16 cellular contexts compared by ENCODE assay signal in genomic region chr7:3578399-3578798, GRCh38.
DNase-seq lines count a peak whose midpoint lies in the region; ATAC-seq and TF ChIP-seq lines count a peak whose summit lies in the region.
"Had no signal": no experiment of that assay in that cellular context is flagged by ENCODE, and none has a peak within 500 bp of the region (broad histone marks: within the 10 kb centered on the region; RNA-seq: fewer than 3 reads in every experiment).

No MANE protein-coding gene starts in this region.

- no peaks in the 10 kb centered on the region for H4K20me1 ChIP-seq in DND-41 (ENCODE audit: insufficient read depth, low read length)

- DNase-seq in DND-41 (peak; percentile 14), MV-4-11 (lab: John Stamatoyannopoulos, UW) (peak; percentile 61), amniotic epithelial cell (ENCODE audit: low read depth) (peak; percentile 3), NCI-H1417 (lab: John Stamatoyannopoulos, UW) (no peak)
- DNase-seq: ACHN; BE2C; C1 segment of cervical spinal cord; CD4-positive, CD25-positive, alpha-beta regulatory T cell; CD8-positive, alpha-beta memory T cell; DMS79; GF-D8; GM23248 had no signal

- no peaks in the 10 kb centered on the region for H3K79me2 ChIP-seq in DND-41 (ENCODE audit: insufficient read depth, low read length)

- H3K36me3 ChIP-seq in DND-41 (ENCODE audit: insufficient read depth, low read length): no peaks in the 10 kb centered on the region
- H3K36me3 ChIP-seq: BE2C, HAP-1 had no signal

- H3K4me3 ChIP-seq in DND-41 (ENCODE audit: low read depth in 1 of 2, low read length in 2 of 2): no peak overlapping the region
- H3K4me3 ChIP-seq: GM23248, HAP-1 had no signal

- ATAC-seq in DND-41 (ENCODE audit: insufficient read depth, low read depth): no peak
- no peak for ATAC-seq in GM21381 (IDR thresholded peaks at IDR 0.05; ENCODE audit: unreplicated experiment)
- ATAC-seq in GM19455 (IDR thresholded peaks at IDR 0.05; ENCODE audit: unreplicated experiment): no peak

- no peaks in the 10 kb centered on the region for H3K27me3 ChIP-seq in DND-41 (ENCODE audit: insufficient read depth, low read length, poor library complexity)
- H3K27me3 ChIP-seq: BE2C had no signal

- no peak overlapping the region for H3K27ac ChIP-seq in DND-41 (ENCODE audit: low read length)
- H3K27ac ChIP-seq: GM23248 had no signal

- peaks cover 7% of the 10 kb centered on the region for H3K9me3 ChIP-seq in DND-41 (ENCODE audit: insufficient read depth, low read length, severe bottlenecking)
- H3K9me3 ChIP-seq: BE2C, HAP-1 had no signal

- H3K9ac ChIP-seq in DND-41 (ENCODE audit: low read depth, low read length): no peak overlapping the region
- H3K9ac ChIP-seq: GM23248 had no signal

- H3K4me1 ChIP-seq in DND-41 (ENCODE audit: insufficient read depth, low read length): no peaks in the 10 kb centered on the region
- H3K4me1 ChIP-seq: BE2C, Caco-2, HAP-1 had no signal

- H2AFZ ChIP-seq in DND-41 (ENCODE audit: low read depth, low read length): no peak overlapping the region
- H2AFZ ChIP-seq: GM23248 had no signal

- no peak for TF ChIP-seq CTCF in DND-41 (IDR thresholded peaks at IDR 0.05; ENCODE audit: borderline replicate concordance, extremely low read depth, low read length, poor library complexity, severe bottlenecking)

- no peak overlapping the region for H3K4me2 ChIP-seq in DND-41 (ENCODE audit: insufficient read depth, low read length)

Comparison
In these comparisons a context has a peak if more than half of its experiments do, and no peak if none do; other contexts are left out.
1. DNase-seq: peak in DND-41 (single experiment), MV-4-11 (single experiment) and amniotic epithelial cell (single experiment); none in NCI-H1417 (0 of 3).